In genomic region chr10:102878629-102879028, GRCh38 we compare ENCODE assay signal across 7 cellular contexts. TPM values are rescaled to one million over a fixed set of nuclear protein-coding genes. Genes with fewer than 3 reads are reported as not detected.
"Had no signal": no experiment of that assay in that cellular context is flagged by ENCODE, and none has a peak within 500 bp of the region (broad histone marks: within the 10 kb centered on the region; RNA-seq: fewer than 3 reads in every experiment).

No MANE protein-coding gene starts in this region.

- H3K4me2 ChIP-seq: GM23338 had no signal

- H3K9me3 Mint-ChIP-seq: GM23338, H9 had no signal

- ATAC-seq: GM23338, K562 had no signal

- H2AFZ ChIP-seq: GM23338 had no signal

- H3K4me3 ChIP-seq: GM23338, K562 had no signal

- H3K4me1 Mint-ChIP-seq: GM23338, H9 had no signal

- H3K4me3 Mint-ChIP-seq: GM23338, H9 had no signal

- DNase-seq: H9, HCEC 1CT, IMR-90 had no signal

- H3K27ac Mint-ChIP-seq: GM23338 had no signal

RNA-seq across cellular contexts. Expression of gene AS3MT, which starts 9.4 kb away (rescaled TPM):
- total RNA-seq: HT-29 had no signal

RNA-seq across cellular contexts. Expression of gene CYP17A1, which starts 41.4 kb away (rescaled TPM):
- total RNA-seq: GM23338, H1, H9, HT-29, IMR-90 had no signal
- polyA plus RNA-seq: GM23338, H1, IMR-90, K562 had no signal
